20 cellular contexts compared by ENCODE assay signal in the genomic region with DNA sequence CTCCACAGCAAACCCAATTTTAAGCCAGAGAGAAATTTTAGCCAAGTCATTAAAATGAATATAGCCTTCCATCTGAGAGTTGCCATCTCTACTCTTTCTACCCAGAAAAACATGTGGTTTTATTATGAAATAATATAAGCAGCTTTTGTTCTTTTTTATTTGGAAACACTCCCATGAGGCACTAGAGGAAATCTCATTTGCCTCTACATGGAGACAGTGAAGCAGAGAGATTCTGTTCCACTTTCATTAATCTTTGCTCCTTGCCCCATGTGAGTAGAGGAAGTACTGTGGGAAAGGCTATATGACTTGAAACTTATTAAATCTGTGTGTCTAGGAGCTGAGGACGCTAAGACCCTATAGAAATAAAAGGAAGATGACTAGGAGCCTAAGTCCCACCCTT.
A peak's percentile ranks its signal among the peaks of the same experiment; 100 is the strongest.
DNase-seq lines count a peak whose midpoint lies in the region; ATAC-seq, FAIRE-seq and TF ChIP-seq lines count a peak whose summit lies in the region.
"Had no signal": no experiment of that assay in that cellular context is flagged by ENCODE, and none has a peak within 500 bp of the region (broad histone marks: within the 10 kb centered on the region; RNA-seq: fewer than 3 reads in every experiment).

No MANE protein-coding gene starts in this region.

- peaks cover 9% of the 10 kb centered on the region for H3K36me3 Mint-ChIP-seq in nephron (ENCODE audit: low read depth)
- H3K36me3 Mint-ChIP-seq: CD8-positive, alpha-beta T cell had no signal

- H4K20me1 ChIP-seq in BLaER1 treated with 17β-estradiol and CSF1 and Interleukin-3, amounts not matched to agents 10 nM and 100 nM: no peaks in the 10 kb centered on the region
- H4K20me1 ChIP-seq in GM12878 (ENCODE audit: control insufficient read depth, insufficient read depth): no peaks in the 10 kb centered on the region

- no peak for TF ChIP-seq EP300 in GM12878 (IDR thresholded peaks at IDR 0.05; ENCODE audit: borderline replicate concordance in 1 of 2, control insufficient read depth in 1 of 2, low read depth in 2 of 2, low read length in 2 of 2)
- TF ChIP-seq EP300 in suprapubic skin (IDR thresholded peaks at IDR 0.05): no peak

- H3K4me3 ChIP-seq in BLaER1 treated with 17β-estradiol and CSF1 and Interleukin-3, amounts not matched to agents 10 nM and 100 nM: no peak overlapping the region
- no peak overlapping the region for H3K4me3 ChIP-seq in GM12878
- H3K4me3 ChIP-seq in suprapubic skin: no peak overlapping the region

- peak overlapping the region; percentile 30 to 64 (median 51); a peak in 19 of 22 replicates for H3K4me2 ChIP-seq in BLaER1 treated with 17β-estradiol and CSF1 and Interleukin-3, amounts not matched to agents 10 nM and 100 nM
- H3K4me2 ChIP-seq in GM12878 (ENCODE audit: control insufficient read depth, insufficient read depth): no peak overlapping the region

- BruUV-seq in GM12878 (replicated peaks; lab: Mats Ljungman, UMichigan): no TSS peak

- H3K9me3 ChIP-seq in BLaER1 treated with 17β-estradiol and CSF1 and Interleukin-3, amounts not matched to agents 10 nM and 100 nM (replicated peaks in 1 of 11): no peaks in the 10 kb centered on the region
- H3K9me3 ChIP-seq in GM12878 (replicated peaks; ENCODE audit: control insufficient read depth, insufficient read depth, low read length) (no peaks in the 10 kb centered on the region), suprapubic skin (no peaks in the 10 kb centered on the region)

- peaks cover 91% of the 10 kb centered on the region for H3K4me1 Mint-ChIP-seq in nephron

- no peak overlapping the region for H3K9ac ChIP-seq in BLaER1 treated with 17β-estradiol and CSF1 and Interleukin-3, amounts not matched to agents 10 nM and 100 nM
- no peak overlapping the region for H3K9ac ChIP-seq in GM12878 (ENCODE audit: control insufficient read depth, insufficient read depth, low read length)

- H3K4me1 ChIP-seq in BLaER1 treated with 17β-estradiol and CSF1 and Interleukin-3, amounts not matched to agents 10 nM and 100 nM: peaks cover 9 to 29% (median 19%) of the 10 kb centered on the region in 10 experiments; a peak in 19 of 20 replicates
- H3K4me1 ChIP-seq in GM12878 (ENCODE audit: control insufficient read depth, insufficient read depth, low read length): no peaks in the 10 kb centered on the region
- peaks cover 8% of the 10 kb centered on the region for H3K4me1 ChIP-seq in suprapubic skin

- H3K79me2 ChIP-seq in GM12878 (ENCODE audit: control insufficient read depth, insufficient read depth, low read length): no peaks in the 10 kb centered on the region

- peak overlapping the region; percentile 73 to 88 (median 77) for H3K27ac Mint-ChIP-seq in nephron
- H3K27ac Mint-ChIP-seq: CD8-positive, alpha-beta T cell had no signal

- no peaks in the 10 kb centered on the region for H3K36me3 ChIP-seq in BLaER1 treated with 17β-estradiol and CSF1 and Interleukin-3, amounts not matched to agents 10 nM and 100 nM
- no peaks in the 10 kb centered on the region for H3K36me3 ChIP-seq in GM12878 (ENCODE audit: control insufficient read depth in 2 of 2, insufficient read depth in 2 of 2, low read length in 1 of 2)
- no peaks in the 10 kb centered on the region for H3K36me3 ChIP-seq in suprapubic skin

- TF ChIP-seq RAD21 in GM12878 (IDR thresholded peaks at IDR 0.05; ENCODE audit: insufficient read depth, low read depth, low read length): no peak

- TF ChIP-seq CTCF in GM12878 (IDR thresholded peaks at IDR 0.05 in 2 of 3, conservative IDR thresholded peaks at IDR 0.05 in 1 of 3; ENCODE audit: control insufficient read depth in 2 of 3, extremely low read depth in 1 of 3, insufficient read depth in 1 of 3, low read depth in 3 of 3, low read length in 3 of 3) (no peak), nephron (IDR thresholded peaks at IDR 0.05; ENCODE audit: unreplicated experiment in 3 of 3) (no peak), suprapubic skin (IDR thresholded peaks at IDR 0.05) (no peak)

- FAIRE-seq in GM12892 (lab: Jason Lieb, UNC) (peak; percentile 69), GM12878 (lab: Jason Lieb, UNC) (no peak)

- RAD21 ChIA-PET in GM12878 (lab: Charles Lee; ENCODE audit: unreplicated experiment): interaction anchor here (1.0 to 1.9 kb wide), 2 partner anchors 16 to 374 kb away, joined by 3 to 4 read pairs; no protein-coding TSS in a partner anchor

- 0% methylated on average over 1 of the region's 1 CpG for WGBS in GM12878 (ENCODE audit: insufficient coverage, insufficient replicate concordance, low lambda C conversion rate, missing lambda C conversion rate)
- 70% methylated on average over 1 of the region's 1 CpG for WGBS in suprapubic skin

- CTCF ChIA-PET in GM12878 (lab: Yijun Ruan, JAX): interaction anchor here (0.6 to 1.0 kb wide), 2 partner anchors 42 to 216 kb away, joined by 3 to 4 read pairs; no protein-coding TSS in a partner anchor

- POLR2A ChIA-PET in GM12878 (lab: Charles Lee): no interaction called here

- DNase-seq in GM12892 (ENCODE audit: insufficient read length) (no peak), GM12878 (ENCODE audit: low read depth, low spot score) (no peak), suprapubic skin (ENCODE audit: low spot score in 2 of 2) (no peak), SKM-1 (lab: John Stamatoyannopoulos, UW; ENCODE audit: unreplicated experiment) (no peak)
- DNase-seq: ACHN; C1 segment of cervical spinal cord; CD8-positive, alpha-beta T cell; GDM1; Karpas-422; NCI-H1417; NCI-H1694 treated with DMSO at 0.1 percent for 48 hours; NCI-H2081 treated with DMSO at 0.1 percent for 48 hours; NCI-H2171 treated with DMSO at 0.1 percent for 48 hours; NCI-H526; OCI-M1; SIG-M5 had no signal

- in situ Hi-C loops in GM12878 (cut with MboI): no loop called here

- H2AFZ ChIP-seq in GM12878 (ENCODE audit: control insufficient read depth, low read depth, low read length): no peak overlapping the region

- no peak overlapping the region for H3K4me3 Mint-ChIP-seq in nephron
- H3K4me3 Mint-ChIP-seq: CD8-positive, alpha-beta T cell had no signal

- ATAC-seq in GM12878 (0 out of 3 replicates have a peak, but pooled peaks have one; percentile 23), HG03439 (IDR thresholded peaks at IDR 0.05; ENCODE audit: unreplicated experiment) (no peak)
- ATAC-seq: CD8-positive, alpha-beta T cell; SK-N-SH treated with all-trans-retinoic acid at 6 μM for 48 hours had no signal

- H3K9me3 Mint-ChIP-seq in nephron: no peaks in the 10 kb centered on the region
- H3K9me3 Mint-ChIP-seq: CD8-positive, alpha-beta T cell had no signal

- SMC1A ChIA-PET in GM12878 (lab: Charles Lee; ENCODE audit: uncharacterized antibody, unreplicated experiment): interaction anchor here (0.9 kb wide), 2 partner anchors 21 to 37 kb away, joined by 3 read pairs; no protein-coding TSS in a partner anchor

- H3K27me3 ChIP-seq in BLaER1 treated with 17β-estradiol and CSF1 and Interleukin-3, amounts not matched to agents 10 nM and 100 nM: no peaks in the 10 kb centered on the region
- H3K27me3 ChIP-seq in GM12878 (replicated peaks in 1 of 2; ENCODE audit: control insufficient read depth in 2 of 2, insufficient read depth in 2 of 2, low read length in 1 of 2): no peaks in the 10 kb centered on the region; a peak in 1 of 4 replicates
- H3K27me3 ChIP-seq in suprapubic skin: no peaks in the 10 kb centered on the region

- intact Hi-C loops in GM12878 (cut with micrococcal nuclease; ENCODE audit: unreplicated experiment): no loop called here

- no peaks in the 10 kb centered on the region for H3K27me3 Mint-ChIP-seq in nephron (ENCODE audit: low read depth)

- peak overlapping the region in 6 of 11 experiments; percentile 44 to 72 (median 54); a peak in 10 of 22 replicates for H3K27ac ChIP-seq in BLaER1 treated with 17β-estradiol and CSF1 and Interleukin-3, amounts not matched to agents 10 nM and 100 nM
- no peak overlapping the region for H3K27ac ChIP-seq in GM12878 (ENCODE audit: control insufficient read depth, insufficient read depth)
- H3K27ac ChIP-seq in suprapubic skin: no peak overlapping the region

- TF ChIP-seq POLR2A in GM12892 (IDR thresholded peaks at IDR 0.05; ENCODE audit: low read depth, low read length): no peak
- TF ChIP-seq POLR2A in GM12878 (IDR thresholded peaks at IDR 0.05; ENCODE audit: low read depth, low read length): no peak
- no peak for TF ChIP-seq POLR2A in suprapubic skin (IDR thresholded peaks at IDR 0.05)

TF ChIP-seq in GM12878, 131 proteins besides CTCF, POLR2A, EP300 and RAD21:
- TF ChIP-seq MYB (IDR thresholded peaks at IDR 0.05; ENCODE audit: borderline replicate concordance, low read depth, low read length) (no peak), IKZF1 (conservative IDR thresholded peaks at IDR 0.05) (no peak), POU2F2 (IDR thresholded peaks at IDR 0.05; ENCODE audit: borderline replicate concordance, low read depth, low read length) (no peak), SPI1 (IDR thresholded peaks at IDR 0.05; ENCODE audit: borderline replicate concordance, insufficient read depth, low read depth, low read length) (no peak), JUND (IDR thresholded peaks at IDR 0.05; ENCODE audit: low read depth, low read length) (no peak), SRF (IDR thresholded peaks at IDR 0.05; ENCODE audit: low read depth in 2 of 2, low read length in 2 of 2) (no peak), NR2C1 (IDR thresholded peaks at IDR 0.05) (no peak), BRCA1 (IDR thresholded peaks at IDR 0.05; ENCODE audit: low read depth, low read length) (no peak)
TF ChIP-seq in GM12878: peak in this region for 0.

Comparison
In these comparisons a context has a peak if more than half of its experiments do, and no peak if none do; other contexts are left out.
1. H3K27ac ChIP-seq: peak in BLaER1 treated with 17β-estradiol and CSF1 and Interleukin-3, amounts not matched to agents 10 nM and 100 nM (6 of 11); none in GM12878 (single experiment) and suprapubic skin (single experiment).